Comparison of ENCODE assay signal across 11 cellular contexts in genomic region chr4:55736605-55737183, GRCh38.
A peak's percentile ranks its signal among the peaks of the same experiment; 100 is the strongest.
DNase-seq lines count a peak whose midpoint lies in the region; ATAC-seq and TF ChIP-seq lines count a peak whose summit lies in the region.
"Had no signal": no experiment of that assay in that cellular context is flagged by ENCODE, and none has a peak within 500 bp of the region (broad histone marks: within the 10 kb centered on the region; RNA-seq: fewer than 3 reads in every experiment).

No MANE protein-coding gene starts in this region.

- CTCF ChIA-PET in PC-9 (lab: Charles Lee): interaction anchor here (0.6 kb wide), 1 partner anchor 553 kb away, joined by 5 read pairs; no protein-coding TSS in a partner anchor

- peak; percentile 5 for TF ChIP-seq CTCF in natural killer cell (IDR thresholded peaks at IDR 0.05)
- TF ChIP-seq CTCF in PC-9 (conservative IDR thresholded peaks at IDR 0.05): peak; percentile 70

- H3K27me3 Mint-ChIP-seq in natural killer cell (ENCODE audit: low read depth in 2 of 2): peaks cover 21 to 60% of the 10 kb centered on the region in 2 donors
- peaks cover 27 to 72% of the 10 kb centered on the region in 2 donors for H3K27me3 Mint-ChIP-seq in natural killer cell treated with Interleukin-12 subunit alpha and Interleukin-12 subunit beta and Interleukin-15 and Interleukin-18, amount 100 ng/mL, for 72 hours

- no peaks in the 10 kb centered on the region for H4K20me1 ChIP-seq in PC-9 (ENCODE audit: insufficient read depth)

- no peak overlapping the region for H2AFZ ChIP-seq in PC-9

- H3K9me3 Mint-ChIP-seq in natural killer cell: no peaks in the 10 kb centered on the region
- no peaks in the 10 kb centered on the region for H3K9me3 Mint-ChIP-seq in natural killer cell treated with Interleukin-12 subunit alpha and Interleukin-12 subunit beta and Interleukin-15 and Interleukin-18, amount 100 ng/mL, for 72 hours
- H3K9me3 Mint-ChIP-seq: stimulated activated naive CD8-positive, alpha-beta T cell treated with anti-CD3 and anti-CD28 coated beads, Interleukin-15, Interleukin-2, amounts not matched to agents 100 ng/mL and 50 ng/mL, for 24 hours had no signal

- H3K9me2 ChIP-seq in PC-9 (ENCODE audit: insufficient read depth): no peaks in the 10 kb centered on the region; the same call in 1 of the 2 replicates

- H3K36me3 ChIP-seq in PC-9 (ENCODE audit: low read depth): no peaks in the 10 kb centered on the region
- H3K36me3 ChIP-seq: colonic mucosa had no signal

- no peak overlapping the region for H3K4me2 ChIP-seq in PC-9

- H3F3A ChIP-seq in PC-9 (ENCODE audit: insufficient read depth, low read depth): peaks cover 10% of the 10 kb centered on the region; the same call in 1 of the 2 replicates

- H3K36me3 Mint-ChIP-seq in natural killer cell: no peaks in the 10 kb centered on the region
- H3K36me3 Mint-ChIP-seq in natural killer cell treated with Interleukin-12 subunit alpha and Interleukin-12 subunit beta and Interleukin-15 and Interleukin-18, amount 100 ng/mL, for 72 hours: no peaks in the 10 kb centered on the region

- no peak overlapping the region for H3K27ac ChIP-seq in PC-9
- H3K27ac ChIP-seq: colonic mucosa had no signal

- H3K4me3 Mint-ChIP-seq in natural killer cell: no peak overlapping the region
- H3K4me3 Mint-ChIP-seq in natural killer cell treated with Interleukin-12 subunit alpha and Interleukin-12 subunit beta and Interleukin-15 and Interleukin-18, amount 100 ng/mL, for 72 hours: no peak overlapping the region
- H3K4me3 Mint-ChIP-seq: stimulated activated naive CD8-positive, alpha-beta T cell treated with anti-CD3 and anti-CD28 coated beads, Interleukin-15, Interleukin-2, amounts not matched to agents 100 ng/mL and 50 ng/mL, for 24 hours had no signal

- DNase-seq in natural killer cell: no peak
- no peak for DNase-seq in natural killer cell treated with Interleukin-12 subunit alpha and Interleukin-12 subunit beta and Interleukin-15 and Interleukin-18, amount 100 ng/mL, for 72 hours (ENCODE audit: low spot score)
- no peak for DNase-seq in PC-9
- DNase-seq in fibroblast of peridontal ligament (ENCODE audit: extremely low read depth): peak; percentile 15
- DNase-seq in COR-L47 (lab: John Stamatoyannopoulos, UW): no peak
- DNase-seq in KG1 (lab: John Stamatoyannopoulos, UW): no peak
- no peak for DNase-seq in midbrain (lab: John Stamatoyannopoulos, UW)
- DNase-seq: colonic mucosa, GF-D8 had no signal

- no peaks in the 10 kb centered on the region for H3K9me3 ChIP-seq in PC-9 (ENCODE audit: insufficient read depth, low read depth)
- H3K9me3 ChIP-seq: colonic mucosa had no signal

- no peak overlapping the region for H3K27ac Mint-ChIP-seq in natural killer cell
- no peak overlapping the region for H3K27ac Mint-ChIP-seq in natural killer cell treated with Interleukin-12 subunit alpha and Interleukin-12 subunit beta and Interleukin-15 and Interleukin-18, amount 100 ng/mL, for 72 hours
- H3K27ac Mint-ChIP-seq: stimulated activated naive CD8-positive, alpha-beta T cell treated with anti-CD3 and anti-CD28 coated beads, Interleukin-15, Interleukin-2, amounts not matched to agents 100 ng/mL and 50 ng/mL, for 24 hours had no signal

- no TSS peak for BruUV-seq in PC-9 (replicated peaks; lab: Mats Ljungman, UMichigan)

- no peak overlapping the region for H3K4me3 ChIP-seq in PC-9
- H3K4me3 ChIP-seq: colonic mucosa had no signal

- no peaks in the 10 kb centered on the region for H3K4me1 Mint-ChIP-seq in natural killer cell
- no peaks in the 10 kb centered on the region for H3K4me1 Mint-ChIP-seq in natural killer cell treated with Interleukin-12 subunit alpha and Interleukin-12 subunit beta and Interleukin-15 and Interleukin-18, amount 100 ng/mL, for 72 hours (ENCODE audit: low read depth in 2 of 2)

- peaks cover 19% of the 10 kb centered on the region for H3K4me1 ChIP-seq in PC-9 (replicated peaks; ENCODE audit: insufficient read depth)
- H3K4me1 ChIP-seq: colonic mucosa had no signal

- POLR2A ChIA-PET in PC-9 (lab: Charles Lee; ENCODE audit: unreplicated experiment): no interaction called here

- intact Hi-C loops in natural killer cell (cut with micrococcal nuclease): loop anchor here (10.0 kb wide), 2 partner anchors 392 to 762 kb away; partner anchors contain the start of gene SRD5A3
- intact Hi-C loops in PC-9 (cut with micrococcal nuclease; ENCODE audit: unreplicated experiment): loop anchor here (2.0 to 10.0 kb wide), 5 partner anchors 130 to 766 kb away; no protein-coding TSS in a partner anchor

- no peaks in the 10 kb centered on the region for H3K27me3 ChIP-seq in PC-9 (ENCODE audit: insufficient read depth, low read depth)
- H3K27me3 ChIP-seq: colonic mucosa had no signal

- no peaks in the 10 kb centered on the region for H3K79me2 ChIP-seq in PC-9 (ENCODE audit: low read depth)

- ATAC-seq in natural killer cell (no peak), HG03159 (IDR thresholded peaks at IDR 0.05; ENCODE audit: unreplicated experiment) (no peak)
- ATAC-seq in natural killer cell treated with Interleukin-12 subunit alpha and Interleukin-12 subunit beta and Interleukin-15 and Interleukin-18, amount 100 ng/mL, for 72 hours: no peak
